ENCODE assay signal across 8 cellular contexts in genomic region chr10:28532509-28533314, GRCh38. TPM values are rescaled to one million over a fixed set of nuclear protein-coding genes. Genes with fewer than 3 reads are reported as not detected.
DNase-seq lines count a peak whose midpoint lies in the region; ATAC-seq and TF ChIP-seq lines count a peak whose summit lies in the region.

A gene with protein sequence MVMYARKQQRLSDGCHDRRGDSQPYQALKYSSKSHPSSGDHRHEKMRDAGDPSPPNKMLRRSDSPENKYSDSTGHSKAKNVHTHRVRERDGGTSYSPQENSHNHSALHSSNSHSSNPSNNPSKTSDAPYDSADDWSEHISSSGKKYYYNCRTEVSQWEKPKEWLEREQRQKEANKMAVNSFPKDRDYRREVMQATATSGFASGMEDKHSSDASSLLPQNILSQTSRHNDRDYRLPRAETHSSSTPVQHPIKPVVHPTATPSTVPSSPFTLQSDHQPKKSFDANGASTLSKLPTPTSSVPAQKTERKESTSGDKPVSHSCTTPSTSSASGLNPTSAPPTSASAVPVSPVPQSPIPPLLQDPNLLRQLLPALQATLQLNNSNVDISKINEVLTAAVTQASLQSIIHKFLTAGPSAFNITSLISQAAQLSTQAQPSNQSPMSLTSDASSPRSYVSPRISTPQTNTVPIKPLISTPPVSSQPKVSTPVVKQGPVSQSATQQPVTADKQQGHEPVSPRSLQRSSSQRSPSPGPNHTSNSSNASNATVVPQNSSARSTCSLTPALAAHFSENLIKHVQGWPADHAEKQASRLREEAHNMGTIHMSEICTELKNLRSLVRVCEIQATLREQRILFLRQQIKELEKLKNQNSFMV (plus strand): TSS chr10:28533118. CDS start chr10:28533580, 462 bp downstream.

- TF ChIP-seq POLR2A in erythroblast (IDR thresholded peaks at IDR 0.05; ENCODE audit: low read length) = peak; percentile 87

- H3K4me1 ChIP-seq in PC-3 (ENCODE audit: insufficient read depth, low read length) (peaks cover 17% of the 10 kb centered on the region), mucosa of stomach (ENCODE audit: control insufficient read depth, insufficient read depth, low read length) (peaks cover 4% of the 10 kb centered on the region)

- peak; percentile 91 for DNase-seq in DMS114 treated with DMSO at 0.1 percent for 48 hours (lab: John Stamatoyannopoulos, UW; ENCODE audit: unreplicated experiment)
- DNase-seq in PC-3 = peak; percentile 87
- peak; percentile 98 for DNase-seq in activated T-cell treated with anti-CD3 and anti-CD28 coated beads, Interleukin-2, amount 50 U/mL, for 1 hour
- DNase-seq in erythroblast (lab: John Stamatoyannopoulos, UW) = peak; percentile 93 to 96
- peak; percentile 94 for DNase-seq in stimulated activated CD8-positive, alpha-beta memory T cell treated with anti-CD3 and anti-CD28 coated beads, Interleukin-7, amount 100 ng/mL, for 1 hour (ENCODE audit: low read depth in 2 of 2)

- H3F3A ChIP-seq in PC-3 (ENCODE audit: low read length, unreplicated experiment) = no peaks in the 10 kb centered on the region

- no peaks in the 10 kb centered on the region for H3K27me3 ChIP-seq in PC-3 (ENCODE audit: low read length)
- H3K27me3 ChIP-seq in mucosa of stomach (ENCODE audit: control insufficient read depth, insufficient read depth, low read length) = no peaks in the 10 kb centered on the region

- BruUV-seq in PC-3 (replicated peaks; lab: Mats Ljungman, UMichigan) = no TSS peak

- no peak for TF ChIP-seq CTCF in PC-3 (conservative IDR thresholded peaks at IDR 0.05; ENCODE audit: low read depth, low read length)

- intact Hi-C loops in PC-3 (cut with micrococcal nuclease) = no loop called here

- H3K79me2 ChIP-seq in PC-3 (ENCODE audit: low read length) = peaks cover 60% of the 10 kb centered on the region

- H2AFZ ChIP-seq in PC-3 (ENCODE audit: low read length) = peak within 1 kb of the TSS; percentile 96

- no peak for TF ChIP-seq RAD21 in Ishikawa (IDR thresholded peaks at IDR 0.05; ENCODE audit: low read depth)

- POLR2A ChIA-PET in PC-3 (lab: Charles Lee; ENCODE audit: unreplicated experiment) = interaction anchor here (0.6 kb wide), 2 partner anchors 30 to 813 kb away, joined by 3 to 10 read pairs; no protein-coding TSS in a partner anchor

- H4K20me1 ChIP-seq in PC-3 (ENCODE audit: low read length) = peaks cover 19% of the 10 kb centered on the region

- H3K9me3 ChIP-seq in PC-3 (ENCODE audit: low read length) (no peaks in the 10 kb centered on the region), mucosa of stomach (ENCODE audit: control insufficient read depth, low read length) (no peaks in the 10 kb centered on the region)

- peak within 1 kb of the TSS; percentile 100 for H3K4me3 ChIP-seq in PC-3 (ENCODE audit: low read length)
- H3K4me3 ChIP-seq in mucosa of stomach (ENCODE audit: low read length) = peak within 1 kb of the TSS; percentile 96

- peak within 1 kb of the TSS; percentile 97 for H3K4me2 ChIP-seq in PC-3 (ENCODE audit: low read length)

- peak within 1 kb of the TSS; percentile 94 for H3K27ac ChIP-seq in PC-3 (ENCODE audit: low read length)

- peak; percentile 42; the same call in 1 of the 2 replicates for TF ChIP-seq EP300 in Ishikawa (IDR thresholded peaks at IDR 0.05; ENCODE audit: borderline replicate concordance)

- H3K9ac ChIP-seq in PC-3 (ENCODE audit: low read length) (peak within 1 kb of the TSS; percentile 99), mucosa of stomach (ENCODE audit: low read length) (peak within 1 kb of the TSS; percentile 96)

- CTCF ChIA-PET in PC-3 (lab: Charles Lee) = no interaction called here

- ATAC-seq in GM21576 (IDR thresholded peaks at IDR 0.05; ENCODE audit: unreplicated experiment) (peak; percentile 76), PC-3 (peak; percentile 88)

- H3K9me2 ChIP-seq in PC-3 (replicated peaks; ENCODE audit: low read length) = no peaks in the 10 kb centered on the region

- peaks cover 32% of the 10 kb centered on the region for H3K36me3 ChIP-seq in PC-3 (ENCODE audit: low read depth, low read length)
- H3K36me3 ChIP-seq in mucosa of stomach (ENCODE audit: control insufficient read depth, insufficient read depth, low read length) = no peaks in the 10 kb centered on the region

TF ChIP-seq in Ishikawa, 13 proteins besides CTCF, POLR2A, EP300 and RAD21:
- TF ChIP-seq TCF12 (IDR thresholded peaks at IDR 0.05; ENCODE audit: low read depth) (no peak; the same call in none of the 2 replicates), MAX (IDR thresholded peaks at IDR 0.05) (peak; percentile 84), REST (IDR thresholded peaks at IDR 0.05; ENCODE audit: low read depth) (no peak), ZBTB7A (IDR thresholded peaks at IDR 0.05; ENCODE audit: low read depth) (peak; percentile 89; the same call in 1 of the 2 replicates), FOXM1 (IDR thresholded peaks at IDR 0.05; ENCODE audit: borderline replicate concordance, low read depth) (no peak), TAF1 (IDR thresholded peaks at IDR 0.05; ENCODE audit: low read depth) (peak; percentile 89), YY1 (IDR thresholded peaks at IDR 0.05; ENCODE audit: low read depth) (peak; percentile 88)

RNA-seq across cellular contexts. Expression of the gene that starts here (rescaled TPM):
- total RNA-seq in PC-3 (2014; rRNA removed) = 49.2 and 58.1 TPM in 2 replicates

Comparison
In these comparisons a context has a peak if more than half of its experiments do, and no peak if none do; other contexts are left out.
1. Peak in every context shown above with its lines: DNase-seq, ATAC-seq, H3K4me3 ChIP-seq and H3K27ac ChIP-seq.